8 cellular contexts compared by ENCODE assay signal in genomic region chr17:2391597-2392251, GRCh38. TPM values are rescaled to one million over a fixed set of nuclear protein-coding genes. Genes with fewer than 3 reads are reported as not detected.
A peak's percentile ranks its signal among the peaks of the same experiment; 100 is the strongest.
DNase-seq lines count a peak whose midpoint lies in the region; ATAC-seq and TF ChIP-seq lines count a peak whose summit lies in the region.

No MANE protein-coding gene starts in this region.

- peak overlapping the region; percentile 95 for H3K27ac ChIP-seq in CD8-positive, alpha-beta T cell (ENCODE audit: low read depth, low read length)
- H3K27ac ChIP-seq in OCI-LY7 (ENCODE audit: low read depth, low read length, poor library complexity, severe bottlenecking) (peak overlapping the region; percentile 89), endodermal cell (ENCODE audit: low read depth, low read length) (no peak overlapping the region), ovary (peak overlapping the region; percentile 37 to 99)

- H3K27me3 ChIP-seq in CD8-positive, alpha-beta T cell (ENCODE audit: insufficient read depth, low read length) = no peaks in the 10 kb centered on the region
- H3K27me3 ChIP-seq in endodermal cell (ENCODE audit: control insufficient read depth, insufficient read depth, low read length, poor library complexity, severe bottlenecking) (no peaks in the 10 kb centered on the region), ovary (no peaks in the 10 kb centered on the region)

- BruUV-seq in OCI-LY7 (replicated peaks; lab: Mats Ljungman, UMichigan) = no TSS peak

- peaks cover 10% of the 10 kb centered on the region; the same call in 1 of the 2 replicates for H3K79me2 ChIP-seq in OCI-LY7 (ENCODE audit: insufficient read depth, low read depth, low read length)

- DNase-seq in CD8-positive, alpha-beta T cell = peak in 1 of 7 experiments; percentile 5
- DNase-seq in OCI-LY7 (ENCODE audit: low spot score) (peak; percentile 27), endodermal cell (no peak), ovary (peak in 1 of 5 donors; percentile 32), anterior cingulate cortex (lab: John Stamatoyannopoulos, UW) (no peak), HuH-7 (ENCODE audit: low spot score) (no peak)

- peak overlapping the region; percentile 89 for H3K4me3 Mint-ChIP-seq in CD8-positive, alpha-beta T cell
- peak overlapping the region; percentile 58 for H3K4me3 Mint-ChIP-seq in endodermal cell

- 87 to 90% methylated on average over 13 to 18 of the region's 18 CpGs for WGBS in endodermal cell (ENCODE audit: insufficient coverage in 1 of 2, insufficient read length in 1 of 2), 2 experiments
- 62 to 78% (median 66%) methylated on average over 18 of the region's 18 CpGs for WGBS in ovary, 3 donors

- CTCF ChIA-PET in CD8-positive, alpha-beta T cell (lab: Charles Lee) = interaction anchor here (0.6 to 5.5 kb wide), 5 partner anchors 9 to 24 kb away, joined by 3 to 49 read pairs (median 4); no protein-coding TSS in a partner anchor
- CTCF ChIA-PET in OCI-LY7 (lab: Charles Lee; ENCODE audit: unreplicated experiment) = interaction anchor here (1.8 kb wide), 1 partner anchor 9 kb away, joined by 13 read pairs; no protein-coding TSS in a partner anchor

- peak overlapping the region; percentile 55 for H3K4me3 ChIP-seq in CD8-positive, alpha-beta T cell (ENCODE audit: low read depth, low read length)
- H3K4me3 ChIP-seq in OCI-LY7 (ENCODE audit: low read depth, low read length, poor library complexity, severe bottlenecking) (peak overlapping the region; percentile 80), endodermal cell (ENCODE audit: low read length) (peak overlapping the region; percentile 87), ovary (peak overlapping the region; percentile 29)

- no peaks in the 10 kb centered on the region for H3K27me3 Mint-ChIP-seq in CD8-positive, alpha-beta T cell (ENCODE audit: low read depth)
- H3K27me3 Mint-ChIP-seq in endodermal cell (ENCODE audit: insufficient read depth) = no peaks in the 10 kb centered on the region

- H2AFZ ChIP-seq in OCI-LY7 (ENCODE audit: low read length) = peak overlapping the region; percentile 52; the same call in 1 of the 2 replicates

- peaks cover 3% of the 10 kb centered on the region for H3K36me3 ChIP-seq in CD8-positive, alpha-beta T cell (ENCODE audit: insufficient read depth, low read length)
- H3K36me3 ChIP-seq in OCI-LY7 (ENCODE audit: insufficient read depth, low read length) = 0 out of 2 replicates have a peak, but pooled peaks cover 2% of the 10 kb centered on the region
- no peaks in the 10 kb centered on the region for H3K36me3 ChIP-seq in endodermal cell (ENCODE audit: control insufficient read depth, insufficient read depth, low read length)
- H3K36me3 ChIP-seq in ovary = no peaks in the 10 kb centered on the region

- TF ChIP-seq POLR2A in ovary (IDR thresholded peaks at IDR 0.05) = no peak

- peaks cover 45% of the 10 kb centered on the region for H3K4me1 ChIP-seq in CD8-positive, alpha-beta T cell (ENCODE audit: insufficient read depth, low read length)
- H3K4me1 ChIP-seq in OCI-LY7 (ENCODE audit: insufficient read depth, low read length, poor library complexity, severe bottlenecking) = peaks cover 36% of the 10 kb centered on the region
- H3K4me1 ChIP-seq in endodermal cell (ENCODE audit: control insufficient read depth, insufficient read depth, low read length) = peaks cover 21% of the 10 kb centered on the region
- peaks cover 20% of the 10 kb centered on the region for H3K4me1 ChIP-seq in ovary (ENCODE audit: insufficient read depth)

- peaks cover 45% of the 10 kb centered on the region for H3K4me1 Mint-ChIP-seq in CD8-positive, alpha-beta T cell (ENCODE audit: low read depth)
- H3K4me1 Mint-ChIP-seq in endodermal cell = peaks cover 19% of the 10 kb centered on the region

- ATAC-seq in CD8-positive, alpha-beta T cell = no peak
- no peak for ATAC-seq in HG03439 (IDR thresholded peaks at IDR 0.05; ENCODE audit: unreplicated experiment)
- ATAC-seq in GM19395 (IDR thresholded peaks at IDR 0.05; ENCODE audit: unreplicated experiment) = no peak

- H3K9me2 ChIP-seq in OCI-LY7 (ENCODE audit: insufficient read depth, low read length) = no peaks in the 10 kb centered on the region

- peaks cover 23% of the 10 kb centered on the region for H3K36me3 Mint-ChIP-seq in CD8-positive, alpha-beta T cell
- peaks cover 16% of the 10 kb centered on the region for H3K36me3 Mint-ChIP-seq in endodermal cell (ENCODE audit: low read depth)

- TF ChIP-seq EP300 in ovary (IDR thresholded peaks at IDR 0.05) = no peak

- H3K27ac Mint-ChIP-seq in CD8-positive, alpha-beta T cell = peak overlapping the region; percentile 94
- peak overlapping the region; percentile 71 for H3K27ac Mint-ChIP-seq in endodermal cell

- H3K4me2 ChIP-seq in OCI-LY7 (ENCODE audit: low read length) = peak overlapping the region; percentile 94

- no peak for TF ChIP-seq CTCF in CD8-positive, alpha-beta T cell (IDR thresholded peaks at IDR 0.05)
- no peak for TF ChIP-seq CTCF in OCI-LY7 (conservative IDR thresholded peaks at IDR 0.05; ENCODE audit: low read length)
- no peak for TF ChIP-seq CTCF in endodermal cell (conservative IDR thresholded peaks at IDR 0.05)
- no peak for TF ChIP-seq CTCF in ovary (IDR thresholded peaks at IDR 0.05)

- H3K9me3 Mint-ChIP-seq in CD8-positive, alpha-beta T cell = no peaks in the 10 kb centered on the region
- no peaks in the 10 kb centered on the region for H3K9me3 Mint-ChIP-seq in endodermal cell

- H3K9ac ChIP-seq in endodermal cell (ENCODE audit: extremely low read depth, low read length, poor library complexity, severe bottlenecking) = peak overlapping the region; percentile 55

- POLR2A ChIA-PET in CD8-positive, alpha-beta T cell (lab: Charles Lee) = interaction anchor here (0.6 to 4.0 kb wide), 6 partner anchors 9 to 274 kb away, joined by 4 to 67 read pairs (median 8); partner anchors contain the start of genes MNT, SMG6, SRR and TSR1
- POLR2A ChIA-PET in OCI-LY7 (lab: Charles Lee) = interaction anchor here (1.5 to 2.8 kb wide), 4 partner anchors 9 to 25 kb away, joined by 6 to 17 read pairs (median 8); no protein-coding TSS in a partner anchor

- H3K9me3 ChIP-seq in CD8-positive, alpha-beta T cell (ENCODE audit: low read length) = no peaks in the 10 kb centered on the region
- H3K9me3 ChIP-seq in OCI-LY7 (ENCODE audit: low read length) (no peaks in the 10 kb centered on the region), endodermal cell (ENCODE audit: control insufficient read depth, low read length) (no peaks in the 10 kb centered on the region), ovary (no peaks in the 10 kb centered on the region)

- H4K20me1 ChIP-seq in OCI-LY7 (ENCODE audit: insufficient read depth, low read length) = no peaks in the 10 kb centered on the region

- intact Hi-C loops in CD8-positive, alpha-beta T cell (cut with DNase I, micrococcal nuclease) = loop anchor here (2.0 to 10.0 kb wide), 4 partner anchors 55 to 747 kb away; partner anchors contain the start of genes SMG6 (in 2 of the 2), SRR (in 2 of the 2), METTL16 (in 1 of the 2) and RILP (in 1 of the 2)
- intact Hi-C loops in OCI-LY7 (cut with micrococcal nuclease; ENCODE audit: unreplicated experiment) = loop anchor here (1.0 kb wide), 1 partner anchor 10 kb away; the partner anchor contains the start of gene MNT
- intact Hi-C loops in ovary (cut with DNase I) = no loop called here

RNA-seq across cellular contexts. Expression of gene MNT, which starts 9.1 kb away (rescaled TPM):
- 100 to 1,000 TPM; 105 to 114 TPM for total RNA-seq in CD8-positive, alpha-beta T cell
- total RNA-seq in OCI-LY7 (2014; rRNA removed; shearing (Covaris generic)) = 17.7 and 22.2 TPM in 2 replicates
- total RNA-seq in OCI-LY7 (2022) (58.7 and 60.0 TPM in 2 replicates), endodermal cell (10 to 100 TPM; 25.3 to 30.2 TPM), ovary (10 to 100 TPM in 6 of 7 donors, 1 to 10 TPM in 1; 5.4 to 37.0 (median 27.3) TPM)
- 19.1 TPM for polyA plus RNA-seq in endodermal cell (2013, experiment 1 of 2)
- 20.1 TPM for polyA plus RNA-seq in endodermal cell (2013, experiment 2 of 2)
- 10 to 100 TPM in 1 of 2 donors, 1 to 10 TPM in 1; 5.0 to 15.4 TPM for polyA plus RNA-seq in ovary

RNA-seq across cellular contexts. Expression of gene SGSM2, which starts 54.4 kb away (rescaled TPM):
- total RNA-seq in CD8-positive, alpha-beta T cell = 100 to 1,000 TPM; 176 to 189 TPM
- 38.4 and 44.0 TPM in 2 replicates for total RNA-seq in OCI-LY7 (2014; rRNA removed; shearing (Covaris generic))
- 49.0 and 50.6 TPM in 2 replicates for total RNA-seq in OCI-LY7 (2022)
- total RNA-seq in endodermal cell = 10 to 100 TPM; 62.5 to 77.3 TPM
- 80.3 TPM for polyA plus RNA-seq in endodermal cell (2013, experiment 1 of 2)
- 69.3 TPM for polyA plus RNA-seq in endodermal cell (2013, experiment 2 of 2)
- total RNA-seq in ovary = 10 to 100 TPM; 35.1 to 50.6 (median 45.9) TPM
- polyA plus RNA-seq in ovary = 10 to 100 TPM in 1 of 2 donors, 1 to 10 TPM in 1; 9.3 to 42.0 TPM

RNA-seq across cellular contexts. Expression of gene TSR1, which starts 55.5 kb away (rescaled TPM):
- total RNA-seq in CD8-positive, alpha-beta T cell = 10 to 100 TPM; 36.5 to 39.6 TPM
- total RNA-seq in OCI-LY7 (2014; rRNA removed; shearing (Covaris generic)) = 71.4 and 85.8 TPM in 2 replicates
- total RNA-seq in OCI-LY7 (2022) (48.1 and 58.7 TPM in 2 replicates), endodermal cell (10 to 100 TPM; 40.1 to 43.3 TPM), ovary (10 to 100 TPM; 13.4 to 31.0 (median 23.7) TPM)
- 37.0 TPM for polyA plus RNA-seq in endodermal cell (2013, experiment 1 of 2)
- polyA plus RNA-seq in endodermal cell (2013, experiment 2 of 2) = 38.7 TPM
- 10 to 100 TPM; 11.3 to 23.2 TPM for polyA plus RNA-seq in ovary

Comparison
In these comparisons a context has a peak if more than half of its experiments do, and no peak if none do; other contexts are left out.
1. H3K4me3 ChIP-seq: peak in every context shown above with its lines; median percentile 87 in endodermal cell; 80 in OCI-LY7; 55 in CD8-positive, alpha-beta T cell; 29 in ovary.
2. intact Hi-C loops: an anchor here in CD8-positive, alpha-beta T cell (2.0 to 10.0 kb wide) and OCI-LY7 (1.0 kb wide); none called in ovary.